In genomic region chr4:85725727-85726170, GRCh38 we compare ENCODE assay signal across 9 cellular contexts.
DNase-seq lines count a peak whose midpoint lies in the region; ATAC-seq and TF ChIP-seq lines count a peak whose summit lies in the region.
"Had no signal": no experiment of that assay in that cellular context is flagged by ENCODE, and none has a peak within 500 bp of the region (broad histone marks: within the 10 kb centered on the region; RNA-seq: fewer than 3 reads in every experiment).

No MANE protein-coding gene starts in this region.

- no peaks in the 10 kb centered on the region for H3K9me3 Mint-ChIP-seq in activated T-helper 1 cell treated with anti-CD3 and anti-CD28 coated beads, Interleukin-12 subunit alpha, Interleukin-12 subunit beta, Interleukin-2, Interleukin-4 antibody, amounts not matched to agents 30 ng/mL and 10 ng/mL and 1 ng/mL, durations not matched to agents 14 hours and 24 hours and 36 hours
- H3K9me3 Mint-ChIP-seq: neural crest cell had no signal

- H3K4me3 ChIP-seq in ACC112 (ENCODE audit: low read depth, low read length) (no peak overlapping the region; the same call in 1 of the 2 replicates), osteoblast (ENCODE audit: insufficient read depth, low read length) (no peak overlapping the region)

- H3K27ac Mint-ChIP-seq in activated T-helper 1 cell treated with anti-CD3 and anti-CD28 coated beads, Interleukin-12 subunit alpha, Interleukin-12 subunit beta, Interleukin-2, Interleukin-4 antibody, amounts not matched to agents 30 ng/mL and 10 ng/mL and 1 ng/mL, durations not matched to agents 14 hours and 24 hours and 36 hours: no peak overlapping the region
- H3K27ac Mint-ChIP-seq in T-helper 17 cell: no peak overlapping the region

- H3K36me3 Mint-ChIP-seq in activated T-helper 1 cell treated with anti-CD3 and anti-CD28 coated beads, Interleukin-12 subunit alpha, Interleukin-12 subunit beta, Interleukin-2, Interleukin-4 antibody, amounts not matched to agents 30 ng/mL and 10 ng/mL and 1 ng/mL, durations not matched to agents 14 hours and 24 hours and 36 hours (ENCODE audit: low read depth): no peaks in the 10 kb centered on the region
- no peaks in the 10 kb centered on the region for H3K36me3 Mint-ChIP-seq in T-helper 17 cell (ENCODE audit: low read depth)

- peak; percentile 79 for ATAC-seq in HG03521 (IDR thresholded peaks at IDR 0.05; ENCODE audit: unreplicated experiment)
- ATAC-seq in T-helper 17 cell: no peak

- TF ChIP-seq CTCF in GM20000 (IDR thresholded peaks at IDR 0.05; ENCODE audit: extremely low read depth, missing control alignments): no peak
- no peak for TF ChIP-seq CTCF in osteoblast (IDR thresholded peaks at IDR 0.05; ENCODE audit: extremely low read depth, low read depth, low read length)

- H3K4me1 Mint-ChIP-seq in activated T-helper 1 cell treated with anti-CD3 and anti-CD28 coated beads, Interleukin-12 subunit alpha, Interleukin-12 subunit beta, Interleukin-2, Interleukin-4 antibody, amounts not matched to agents 30 ng/mL and 10 ng/mL and 1 ng/mL, durations not matched to agents 14 hours and 24 hours and 36 hours (ENCODE audit: low read depth): no peaks in the 10 kb centered on the region
- H3K4me1 Mint-ChIP-seq in T-helper 17 cell: no peaks in the 10 kb centered on the region

- H2AFZ ChIP-seq in ACC112 (ENCODE audit: low read length, unreplicated experiment) (no peak overlapping the region), osteoblast (ENCODE audit: low read length) (peak overlapping the region; percentile 54)

- no peak overlapping the region for H3K4me3 Mint-ChIP-seq in activated T-helper 1 cell treated with anti-CD3 and anti-CD28 coated beads, Interleukin-12 subunit alpha, Interleukin-12 subunit beta, Interleukin-2, Interleukin-4 antibody, amounts not matched to agents 30 ng/mL and 10 ng/mL and 1 ng/mL, durations not matched to agents 14 hours and 24 hours and 36 hours
- no peak overlapping the region for H3K4me3 Mint-ChIP-seq in T-helper 17 cell
- H3K4me3 Mint-ChIP-seq: neural crest cell had no signal

- H3K4me2 ChIP-seq in osteoblast (ENCODE audit: insufficient read depth, low read length): no peak overlapping the region

- peak; percentile 40 for DNase-seq in GM20000 (ENCODE audit: low spot score)
- DNase-seq in caudate nucleus (lab: John Stamatoyannopoulos, UW): no peak
- no peak for DNase-seq in osteoblast (ENCODE audit: insufficient read length, low spot score, missing footprints)
- no peak for DNase-seq in activated T-helper 1 cell treated with anti-CD3 and anti-CD28 coated beads, Interleukin-12 subunit alpha, Interleukin-12 subunit beta, Interleukin-2, Interleukin-4 antibody, amounts not matched to agents 30 ng/mL and 10 ng/mL and 1 ng/mL, durations not matched to agents 14 hours and 24 hours and 36 hours (ENCODE audit: low spot score)
- DNase-seq in activated CD4-positive, CD25-positive, alpha-beta regulatory T cell (lab: John Stamatoyannopoulos, UW): no peak
- DNase-seq in T-helper 17 cell: no peak

- H3K9me3 ChIP-seq in osteoblast (ENCODE audit: low read depth, low read length) (no peaks in the 10 kb centered on the region), T-helper 17 cell (ENCODE audit: control insufficient read depth, low read length, poor library complexity, severe bottlenecking) (no peaks in the 10 kb centered on the region)

- intact Hi-C loops in activated T-helper 1 cell treated with anti-CD3 and anti-CD28 coated beads, Interleukin-12 subunit alpha, Interleukin-12 subunit beta, Interleukin-2, Interleukin-4 antibody, amounts not matched to agents 30 ng/mL and 10 ng/mL and 1 ng/mL, durations not matched to agents 14 hours and 24 hours and 36 hours (cut with micrococcal nuclease): no loop called here

- no peaks in the 10 kb centered on the region for H3K27me3 Mint-ChIP-seq in activated T-helper 1 cell treated with anti-CD3 and anti-CD28 coated beads, Interleukin-12 subunit alpha, Interleukin-12 subunit beta, Interleukin-2, Interleukin-4 antibody, amounts not matched to agents 30 ng/mL and 10 ng/mL and 1 ng/mL, durations not matched to agents 14 hours and 24 hours and 36 hours (ENCODE audit: insufficient read depth)
- H3K27me3 Mint-ChIP-seq in T-helper 17 cell: no peaks in the 10 kb centered on the region

- H3K27ac ChIP-seq in ACC112 (ENCODE audit: low read depth, low read length) (0 out of 2 replicates have a peak overlapping the region, but pooled peaks have one; percentile 15), caudate nucleus (ENCODE audit: low read depth, low read length) (peak overlapping the region; percentile 60), osteoblast (ENCODE audit: low read depth, low read length) (no peak overlapping the region)

- H3K4me1 ChIP-seq in ACC112 (ENCODE audit: control insufficient read depth, insufficient read depth, low read length, unreplicated experiment) (peaks cover 29% of the 10 kb centered on the region), osteoblast (ENCODE audit: insufficient read depth, low read length) (peaks cover 4% of the 10 kb centered on the region)

- no peaks in the 10 kb centered on the region for H4K20me1 ChIP-seq in osteoblast (ENCODE audit: insufficient read depth, low read length)

- H3K79me2 ChIP-seq in ACC112 (ENCODE audit: control insufficient read depth, insufficient read depth, low read length, unreplicated experiment) (no peaks in the 10 kb centered on the region), osteoblast (ENCODE audit: insufficient read depth, low read length) (no peaks in the 10 kb centered on the region)

- H3K36me3 ChIP-seq in ACC112 (ENCODE audit: insufficient read depth, low read length) (peaks cover 10% of the 10 kb centered on the region), osteoblast (ENCODE audit: insufficient read depth, low read length) (no peaks in the 10 kb centered on the region)

- H3K27me3 ChIP-seq in ACC112 (ENCODE audit: insufficient read depth, low read length) (no peaks in the 10 kb centered on the region), osteoblast (ENCODE audit: insufficient read depth, low read length) (no peaks in the 10 kb centered on the region)
